Comparison of ENCODE assay signal across 7 cellular contexts in genomic region chr15:84750583-84751092, GRCh38. TPM values are rescaled to one million over a fixed set of nuclear protein-coding genes. Genes with fewer than 3 reads are reported as not detected.
A peak's percentile ranks its signal among the peaks of the same experiment; 100 is the strongest.
DNase-seq lines count a peak whose midpoint lies in the region; ATAC-seq lines count a peak whose summit lies in the region.

No MANE protein-coding gene starts in this region.

- H3K4me1 ChIP-seq in mesodermal cell (ENCODE audit: control insufficient read depth, insufficient read depth, low read length, poor library complexity, severe bottlenecking) (peaks cover 18% of the 10 kb centered on the region), SJCRH30 (peaks cover 17% of the 10 kb centered on the region)

- H3K27ac ChIP-seq in mesodermal cell (ENCODE audit: low read depth, low read length, severe bottlenecking), result peak overlapping the region; percentile 7
- H3K27ac ChIP-seq in SJCRH30, result no peak overlapping the region

- CTCF ChIA-PET in activated CD4-positive, alpha-beta memory T cell treated with anti-CD3 and anti-CD28 coated beads for 36 hours (lab: Charles Lee), result interaction anchor here (1.1 to 2.7 kb wide), 5 partner anchors 15 to 152 kb away, joined by 3 to 12 read pairs (median 4); partner anchors contain the start of genes SEC11A and WDR73

- H3K27ac Mint-ChIP-seq in activated CD4-positive, alpha-beta memory T cell treated with anti-CD3 and anti-CD28 coated beads for 36 hours, result peak overlapping the region; percentile 63

- peak; percentile 35 for DNase-seq in activated CD4-positive, alpha-beta memory T cell treated with anti-CD3 and anti-CD28 coated beads for 36 hours
- DNase-seq in Ammon's horn (ENCODE audit: low spot score) (no peak), SJCRH30 (no peak), HK-2 (ENCODE audit: unreplicated experiment) (no peak)

- 50% methylated on average over 1 of the region's 2 CpGs for WGBS in mesodermal cell (ENCODE audit: insufficient coverage in 2 of 2), 2 experiments

- intact Hi-C loops in activated CD4-positive, alpha-beta memory T cell treated with anti-CD3 and anti-CD28 coated beads for 36 hours (cut with micrococcal nuclease), result no loop called here

- POLR2A ChIA-PET in activated CD4-positive, alpha-beta memory T cell treated with anti-CD3 and anti-CD28 coated beads for 36 hours (lab: Charles Lee), result interaction anchor here (0.6 to 2.7 kb wide), 3 partner anchors 15 to 36 kb away, joined by 3 to 21 read pairs (median 4); no protein-coding TSS in a partner anchor

- peaks cover 18% of the 10 kb centered on the region for H3K36me3 ChIP-seq in mesodermal cell (ENCODE audit: control insufficient read depth, insufficient read depth, low read length)
- peaks cover 5% of the 10 kb centered on the region; the same call in 1 of the 2 replicates for H3K36me3 ChIP-seq in SJCRH30

- peaks cover 26% of the 10 kb centered on the region for H3K36me3 Mint-ChIP-seq in activated CD4-positive, alpha-beta memory T cell treated with anti-CD3 and anti-CD28 coated beads for 36 hours

- ATAC-seq in GM19043 (IDR thresholded peaks at IDR 0.05; ENCODE audit: low read depth, unreplicated experiment) (peak; percentile 38), HG03095 (IDR thresholded peaks at IDR 0.05; ENCODE audit: unreplicated experiment) (peak; percentile 45)

- H3K9me3 ChIP-seq in mesodermal cell (ENCODE audit: control insufficient read depth, low read length) (no peaks in the 10 kb centered on the region), SJCRH30 (replicated peaks) (no peaks in the 10 kb centered on the region)

- H3K27me3 Mint-ChIP-seq in activated CD4-positive, alpha-beta memory T cell treated with anti-CD3 and anti-CD28 coated beads for 36 hours, result no peaks in the 10 kb centered on the region

- H3K4me3 ChIP-seq in mesodermal cell (ENCODE audit: extremely low read depth, insufficient read depth, low read length, poor library complexity, severe bottlenecking), result peak overlapping the region; percentile 11
- H3K4me3 ChIP-seq in SJCRH30, result no peak overlapping the region

- H3K27me3 ChIP-seq in SJCRH30, result no peaks in the 10 kb centered on the region

- H3K4me3 Mint-ChIP-seq in activated CD4-positive, alpha-beta memory T cell treated with anti-CD3 and anti-CD28 coated beads for 36 hours, result peak overlapping the region; percentile 97

- H3K4me1 Mint-ChIP-seq in activated CD4-positive, alpha-beta memory T cell treated with anti-CD3 and anti-CD28 coated beads for 36 hours (ENCODE audit: low read depth), result peaks cover 60% of the 10 kb centered on the region

- H3K9me3 Mint-ChIP-seq in activated CD4-positive, alpha-beta memory T cell treated with anti-CD3 and anti-CD28 coated beads for 36 hours, result no peaks in the 10 kb centered on the region

RNA-seq across cellular contexts. Expression of gene ZNF592, which starts 2.2 kb away (rescaled TPM):
- 10 to 100 TPM; 23.8 to 24.3 TPM for total RNA-seq in activated CD4-positive, alpha-beta memory T cell treated with anti-CD3 and anti-CD28 coated beads for 36 hours
- 18.8 TPM for polyA plus RNA-seq in mesodermal cell (2013, experiment 1 of 2)
- 15.8 TPM for polyA plus RNA-seq in mesodermal cell (2013, experiment 2 of 2)
- 12.6 and 13.0 TPM in 2 replicates for total RNA-seq in SJCRH30 (2014; rRNA removed; shearing (Covaris generic))

RNA-seq across cellular contexts. Expression of gene SEC11A, which starts 34.7 kb away (rescaled TPM):
- 100 to 1,000 TPM; 132 to 136 TPM for total RNA-seq in activated CD4-positive, alpha-beta memory T cell treated with anti-CD3 and anti-CD28 coated beads for 36 hours
- polyA plus RNA-seq in mesodermal cell (2013, experiment 1 of 2), result 206 TPM
- polyA plus RNA-seq in mesodermal cell (2013, experiment 2 of 2), result 212 TPM
- 258 and 277 TPM in 2 replicates for total RNA-seq in SJCRH30 (2014; rRNA removed; shearing (Covaris generic))
